Comparison of ENCODE assay signal across 18 cellular contexts in genomic region chr15:55247276-55247675, GRCh38.
DNase-seq lines count a peak whose midpoint lies in the region; TF ChIP-seq lines count a peak whose summit lies in the region.
"Had no signal": no experiment of that assay in that cellular context is flagged by ENCODE, and none has a peak within 500 bp of the region (broad histone marks: within the 10 kb centered on the region; RNA-seq: fewer than 3 reads in every experiment).

No MANE protein-coding gene starts in this region.

- H3K9me3 ChIP-seq in adipocyte (ENCODE audit: control insufficient read depth, low read length) (no peaks in the 10 kb centered on the region), neutrophil (no peaks in the 10 kb centered on the region)
- H3K9me3 ChIP-seq: HAP-1, SJCRH30 had no signal

- H3K9ac ChIP-seq in adipocyte (ENCODE audit: low read length): no peak overlapping the region

- H3K36me3 ChIP-seq in adipocyte (ENCODE audit: control insufficient read depth, insufficient read depth, low read length, severe bottlenecking) (no peaks in the 10 kb centered on the region), neutrophil (no peaks in the 10 kb centered on the region)
- H3K36me3 ChIP-seq: HAP-1 had no signal

- H3K4me3 ChIP-seq in adipocyte (ENCODE audit: low read length): no peak overlapping the region
- peak overlapping the region; percentile 26 to 33 for H3K4me3 ChIP-seq in neutrophil (ENCODE audit: low read depth in 1 of 2, low read length in 1 of 2)
- H3K4me3 ChIP-seq: coronary artery, HAP-1, PC-9, SJCRH30 had no signal

- intact Hi-C loops in head of caudate nucleus (cut with DNase I): no loop called here

- H3K27me3 ChIP-seq in adipocyte (replicated peaks; ENCODE audit: control insufficient read depth, insufficient read depth, low read length) (no peaks in the 10 kb centered on the region), neutrophil (no peaks in the 10 kb centered on the region)
- H3K27me3 ChIP-seq: SJCRH30 had no signal

- no peak for TF ChIP-seq CTCF in neutrophil (IDR thresholded peaks at IDR 0.05)

- H3K4me1 ChIP-seq in adipocyte (ENCODE audit: control insufficient read depth, insufficient read depth, low read length) (peaks cover 24% of the 10 kb centered on the region), neutrophil (ENCODE audit: control insufficient read depth in 1 of 2, insufficient read depth in 1 of 2, low read depth in 1 of 2, low read length in 1 of 2) (peaks cover 86 to 99% of the 10 kb centered on the region in 2 experiments)
- H3K4me1 ChIP-seq: SJCRH30 had no signal

- DNase-seq in GF-D8 (lab: John Stamatoyannopoulos, UW): peak; percentile 49
- DNase-seq in MV-4-11 (lab: John Stamatoyannopoulos, UW): peak; percentile 80
- peak; percentile 41 for DNase-seq in adipocyte (ENCODE audit: low read depth)
- no peak for DNase-seq in head of caudate nucleus
- DNase-seq in SHP77 treated with DMSO at 0.1 percent for 48 hours (lab: John Stamatoyannopoulos, UW): no peak
- no peak for DNase-seq in NCI-H748 (lab: John Stamatoyannopoulos, UW; ENCODE audit: unreplicated experiment)
- DNase-seq: activated B cell treated with CpG ODN at 0.5 μM for 24 hours; EL; glutamatergic neuron; NCI-H1417 treated with DMSO at 0.1 percent for 48 hours; PC-9; posterior cingulate gyrus; SJCRH30; stimulated activated CD4-positive, alpha-beta T cell treated with anti-CD3 and anti-CD28 coated beads, Interleukin-2, amount 100 ng/mL, for 24 hours; stimulated activated naive CD4-positive, alpha-beta T cell treated with Interleukin-2 at 50 U/mL for 16 hours had no signal

- peak overlapping the region; percentile 88 for H3K27ac ChIP-seq in neutrophil
- H3K27ac ChIP-seq: coronary artery, PC-9, SJCRH30 had no signal

Comparison
In these comparisons a context has a peak if more than half of its experiments do, and no peak if none do; other contexts are left out.
1. DNase-seq: peak in GF-D8 (single experiment), MV-4-11 (single experiment) and adipocyte (single experiment); none in head of caudate nucleus (0 of 42), SHP77 treated with DMSO at 0.1 percent for 48 hours (single experiment) and NCI-H748 (single experiment).